6 cellular contexts compared by ENCODE assay signal in genomic region chr14:24243336-24243836, GRCh38. TPM values are rescaled to one million over a fixed set of nuclear protein-coding genes. Genes with fewer than 3 reads are reported as not detected.
DNase-seq lines count a peak whose midpoint lies in the region; ATAC-seq and TF ChIP-seq lines count a peak whose summit lies in the region.

No MANE protein-coding gene starts in this region.

- peak overlapping the region; percentile 69 for H3K4me3 ChIP-seq in Jurkat, Clone E6-1 (ENCODE audit: low read length)
- H3K4me3 ChIP-seq in lung, result no peak overlapping the region

- H3K27ac ChIP-seq in lung (ENCODE audit: low read depth in 1 of 2, low read length in 1 of 2), result peak overlapping the region; percentile 92 to 96

- H3K27ac Mint-ChIP-seq in activated CD8-positive, alpha-beta T cell treated with anti-CD3 and anti-CD28 coated beads, Interleukin-2, amount 10 ng/mL, durations not matched to agents 7 days and 5 days, result peak overlapping the region; percentile 100

- DNase-seq in Jurkat, Clone E6-1 (ENCODE audit: low read depth, low spot score), result no peak
- DNase-seq in activated CD8-positive, alpha-beta T cell treated with anti-CD3 and anti-CD28 coated beads, Interleukin-2, amount 10 ng/mL, durations not matched to agents 7 days and 5 days, result peak; percentile 30
- DNase-seq in lung (ENCODE audit: low spot score), result no peak
- DNase-seq in NCI-H748 treated with DMSO at 0.1 percent for 48 hours (lab: John Stamatoyannopoulos, UW), result no peak

- H3K27me3 Mint-ChIP-seq in activated CD8-positive, alpha-beta T cell treated with anti-CD3 and anti-CD28 coated beads, Interleukin-2, amount 10 ng/mL, durations not matched to agents 7 days and 5 days (ENCODE audit: low read depth), result no peaks in the 10 kb centered on the region

- TF ChIP-seq CTCF in lung (IDR thresholded peaks at IDR 0.05; ENCODE audit: control extremely low read depth, extremely low read depth), result no peak

- no peaks in the 10 kb centered on the region for H3K9me3 Mint-ChIP-seq in activated CD8-positive, alpha-beta T cell treated with anti-CD3 and anti-CD28 coated beads, Interleukin-2, amount 10 ng/mL, durations not matched to agents 7 days and 5 days (ENCODE audit: insufficient read depth)

- POLR2A ChIA-PET in activated CD8-positive, alpha-beta T cell treated with anti-CD3 and anti-CD28 coated beads, Interleukin-2, amount 10 ng/mL, durations not matched to agents 7 days and 5 days (lab: Charles Lee), result interaction anchor here (0.6 to 3.2 kb wide), 22 partner anchors 9 to 187 kb away, joined by 3 to 73 read pairs (median 10); partner anchors contain the start of genes CBLN3, CHMP4A, CIDEB and DHRS1

- peaks cover 11 to 14% of the 10 kb centered on the region in 2 donors for H3K4me1 ChIP-seq in lung (ENCODE audit: control insufficient read depth in 2 of 2, insufficient read depth in 2 of 2, low read length in 2 of 2)

- no peak for ATAC-seq in activated CD8-positive, alpha-beta T cell treated with anti-CD3 and anti-CD28 coated beads, Interleukin-2, amount 10 ng/mL, durations not matched to agents 7 days and 5 days
- ATAC-seq in lung (ENCODE audit: insufficient read depth, low FRiP score), result no peak
- no peak for ATAC-seq in HG03025 (IDR thresholded peaks at IDR 0.05; ENCODE audit: low FRiP score, unreplicated experiment)
- no peak for ATAC-seq in HG03175 (IDR thresholded peaks at IDR 0.05; ENCODE audit: unreplicated experiment)

- peaks cover 5 to 21% of the 10 kb centered on the region in 2 donors for H3K36me3 ChIP-seq in lung (ENCODE audit: control insufficient read depth in 2 of 2, insufficient read depth in 2 of 2, low read length in 2 of 2)

- H3K27me3 ChIP-seq in lung (ENCODE audit: control insufficient read depth, insufficient read depth), result no peaks in the 10 kb centered on the region

- peaks cover 35% of the 10 kb centered on the region for H3K36me3 Mint-ChIP-seq in activated CD8-positive, alpha-beta T cell treated with anti-CD3 and anti-CD28 coated beads, Interleukin-2, amount 10 ng/mL, durations not matched to agents 7 days and 5 days (ENCODE audit: low read depth)

- CTCF ChIA-PET in activated CD8-positive, alpha-beta T cell treated with anti-CD3 and anti-CD28 coated beads, Interleukin-2, amount 10 ng/mL, durations not matched to agents 7 days and 5 days (lab: Charles Lee), result interaction anchor here (0.6 to 21.9 kb wide), 27 partner anchors 9 to 452 kb away, joined by 3 to 801 read pairs (median 13); partner anchors contain the start of genes CBLN3, CHMP4A, CIDEB and DHRS1

- no peaks in the 10 kb centered on the region for H3K9me3 ChIP-seq in lung (ENCODE audit: control insufficient read depth in 2 of 2, insufficient read depth in 1 of 2, low read length in 1 of 2)

- 31 to 41% methylated on average over 10 of the region's 10 CpGs for WGBS in lung, 2 donors

- H3K4me1 Mint-ChIP-seq in activated CD8-positive, alpha-beta T cell treated with anti-CD3 and anti-CD28 coated beads, Interleukin-2, amount 10 ng/mL, durations not matched to agents 7 days and 5 days (ENCODE audit: low read depth), result peaks cover 59% of the 10 kb centered on the region

- peak overlapping the region; percentile 94 for H3K4me3 Mint-ChIP-seq in activated CD8-positive, alpha-beta T cell treated with anti-CD3 and anti-CD28 coated beads, Interleukin-2, amount 10 ng/mL, durations not matched to agents 7 days and 5 days

RNA-seq across cellular contexts. Expression of gene TINF2, which starts 1.0 kb away (rescaled TPM):
- 88.6 TPM for polyA plus RNA-seq in Jurkat, Clone E6-1 (2012; ENCODE audit: insufficient read depth, insufficient read length)
- 100 to 1,000 TPM; 128 to 131 TPM for total RNA-seq in activated CD8-positive, alpha-beta T cell treated with anti-CD3 and anti-CD28 coated beads, Interleukin-2, amount 10 ng/mL, durations not matched to agents 7 days and 5 days
- 10 to 100 TPM; 48.2 to 89.1 TPM for total RNA-seq in lung
- 10 to 100 TPM; 45.2 to 82.6 TPM for polyA plus RNA-seq in lung

RNA-seq across cellular contexts. Expression of gene GMPR2, which starts 10.7 kb away (rescaled TPM):
- 119 TPM for polyA plus RNA-seq in Jurkat, Clone E6-1 (2012; ENCODE audit: insufficient read depth, insufficient read length)
- total RNA-seq in activated CD8-positive, alpha-beta T cell treated with anti-CD3 and anti-CD28 coated beads, Interleukin-2, amount 10 ng/mL, durations not matched to agents 7 days and 5 days, result 10 to 100 TPM; 67.2 to 68.4 TPM
- total RNA-seq in lung, result 10 to 100 TPM; 63.1 TPM
- polyA plus RNA-seq in lung, result 10 to 100 TPM; 42.9 to 71.1 TPM

RNA-seq across cellular contexts. Expression of gene NEDD8, which starts 11.2 kb away (rescaled TPM):
- 290 TPM for polyA plus RNA-seq in Jurkat, Clone E6-1 (2012; ENCODE audit: insufficient read depth, insufficient read length)
- 100 to 1,000 TPM; 214 to 222 TPM for total RNA-seq in activated CD8-positive, alpha-beta T cell treated with anti-CD3 and anti-CD28 coated beads, Interleukin-2, amount 10 ng/mL, durations not matched to agents 7 days and 5 days
- total RNA-seq in lung, result 100 to 1,000 TPM in 1 of 2 donors, 10 to 100 TPM in 1; 69.5 to 147 TPM
- polyA plus RNA-seq in lung, result 100 to 1,000 TPM; 242 to 246 TPM

RNA-seq across cellular contexts. Expression of gene TGM1, which starts 19.6 kb away (rescaled TPM):
- 6.1 TPM for polyA plus RNA-seq in Jurkat, Clone E6-1 (2012; ENCODE audit: insufficient read depth, insufficient read length)
- 1 to 10 TPM; 2.7 to 3.1 TPM for total RNA-seq in activated CD8-positive, alpha-beta T cell treated with anti-CD3 and anti-CD28 coated beads, Interleukin-2, amount 10 ng/mL, durations not matched to agents 7 days and 5 days
- 1 to 10 TPM; 1.9 to 8.8 TPM for total RNA-seq in lung
- 10 to 100 TPM in 1 of 2 donors, 1 to 10 TPM in 1; 9.8 to 11.3 TPM for polyA plus RNA-seq in lung

RNA-seq across cellular contexts. Expression of gene MDP1, which starts 27.5 kb away (rescaled TPM):
- 45.3 TPM for polyA plus RNA-seq in Jurkat, Clone E6-1 (2012; ENCODE audit: insufficient read depth, insufficient read length)
- total RNA-seq in activated CD8-positive, alpha-beta T cell treated with anti-CD3 and anti-CD28 coated beads, Interleukin-2, amount 10 ng/mL, durations not matched to agents 7 days and 5 days, result 10 to 100 TPM; 16.9 to 18.2 TPM
- total RNA-seq in lung, result 10 to 100 TPM; 20.8 to 24.8 TPM
- 10 to 100 TPM; 17.2 to 31.4 TPM for polyA plus RNA-seq in lung
